9 cellular contexts compared by ENCODE assay signal in the genomic region with DNA sequence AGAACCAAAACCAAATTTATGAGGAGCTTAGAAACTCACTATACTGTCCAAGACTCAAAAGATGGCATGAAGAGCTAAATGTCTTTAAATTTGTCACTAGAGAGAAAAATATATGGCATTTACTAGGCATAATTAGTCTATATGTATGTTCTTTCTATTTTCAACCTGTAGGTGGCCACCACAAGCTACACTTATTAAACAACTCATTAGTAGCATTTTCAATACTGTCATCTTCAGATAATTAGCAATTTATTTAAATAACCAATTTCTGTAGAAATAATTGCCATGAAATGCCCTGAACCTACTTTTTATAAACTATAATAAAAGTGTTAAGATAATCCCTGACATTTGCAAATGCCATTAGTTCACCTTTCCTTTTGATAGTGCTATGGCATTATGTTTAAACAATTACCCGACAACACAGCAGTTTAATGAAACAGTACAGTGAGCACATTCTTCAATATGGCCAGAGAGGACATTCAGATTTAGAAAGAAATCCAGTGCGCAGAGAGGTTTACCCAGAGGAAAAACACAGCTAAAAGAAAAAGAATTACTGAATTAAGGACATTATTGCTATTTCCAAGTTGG.
DNase-seq lines count a peak whose midpoint lies in the region; ATAC-seq and TF ChIP-seq lines count a peak whose summit lies in the region.
"Had no signal": no experiment of that assay in that cellular context is flagged by ENCODE, and none has a peak within 500 bp of the region (broad histone marks: within the 10 kb centered on the region; RNA-seq: fewer than 3 reads in every experiment).

No MANE protein-coding gene starts in this region.

- peaks cover 11 to 16% of the 10 kb centered on the region in 2 donors for H3K36me3 Mint-ChIP-seq in CD14-positive monocyte
- peaks cover 2 to 8% (median 3%) of the 10 kb centered on the region in 3 donors for H3K36me3 Mint-ChIP-seq in CD8-positive, alpha-beta memory T cell

- no peak overlapping the region for H3K27ac Mint-ChIP-seq in CD14-positive monocyte
- no peak overlapping the region for H3K27ac Mint-ChIP-seq in CD8-positive, alpha-beta memory T cell
- H3K27ac Mint-ChIP-seq: stimulated activated naive CD8-positive, alpha-beta T cell treated with anti-CD3 and anti-CD28 coated beads, Interleukin-15, Interleukin-2, amounts not matched to agents 100 ng/mL and 50 ng/mL, for 24 hours had no signal

- peaks cover 0 to 6% (median 4%) of the 10 kb centered on the region in 7 donors for H3K9me3 Mint-ChIP-seq in CD14-positive monocyte
- peaks cover 0 to 3% (median 0%) of the 10 kb centered on the region in 5 donors for H3K9me3 Mint-ChIP-seq in CD8-positive, alpha-beta memory T cell

- CTCF ChIA-PET in CD8-positive, alpha-beta memory T cell (lab: Charles Lee): interaction anchor here (1.1 to 1.2 kb wide), 2 partner anchors 91 to 810 kb away, joined by 3 read pairs; no protein-coding TSS in a partner anchor

- H3K27me3 Mint-ChIP-seq in CD14-positive monocyte (ENCODE audit: low read depth in 3 of 3): no peaks in the 10 kb centered on the region
- no peaks in the 10 kb centered on the region for H3K27me3 Mint-ChIP-seq in CD8-positive, alpha-beta memory T cell
- H3K27me3 Mint-ChIP-seq: stimulated activated naive CD8-positive, alpha-beta T cell treated with anti-CD3 and anti-CD28 coated beads, Interleukin-15, Interleukin-2, amounts not matched to agents 100 ng/mL and 50 ng/mL, for 24 hours had no signal

- H3K9me3 ChIP-seq in CD8-positive, alpha-beta memory T cell (ENCODE audit: low read length): no peaks in the 10 kb centered on the region

- peaks cover 14% of the 10 kb centered on the region for H3K4me1 Mint-ChIP-seq in CD14-positive monocyte
- H3K4me1 Mint-ChIP-seq in CD8-positive, alpha-beta memory T cell: peaks cover 0 to 2% (median 0%) of the 10 kb centered on the region in 3 donors

- H3K4me3 ChIP-seq in NB4 (ENCODE audit: low read depth, low read length) (no peak overlapping the region), epithelial cell of proximal tubule (ENCODE audit: low read depth, low read length) (no peak overlapping the region)
- no peak overlapping the region for H3K4me3 ChIP-seq in CD8-positive, alpha-beta memory T cell (ENCODE audit: low read length)

- intact Hi-C loops in CD14-positive monocyte (cut with micrococcal nuclease): no loop called here

- H3K36me3 ChIP-seq in CD8-positive, alpha-beta memory T cell (ENCODE audit: insufficient read depth, low read length): no peaks in the 10 kb centered on the region

- peak; percentile 71 for ATAC-seq in GM19351 (IDR thresholded peaks at IDR 0.05; ENCODE audit: unreplicated experiment)
- no peak for ATAC-seq in GM19395 (IDR thresholded peaks at IDR 0.05; ENCODE audit: unreplicated experiment)
- no peak for ATAC-seq in HG02970 (IDR thresholded peaks at IDR 0.05; ENCODE audit: low FRiP score, unreplicated experiment)

- no peak overlapping the region for H3K27ac ChIP-seq in CD8-positive, alpha-beta memory T cell (ENCODE audit: low read depth, low read length)

- no peak overlapping the region for H3K4me3 Mint-ChIP-seq in CD14-positive monocyte
- H3K4me3 Mint-ChIP-seq in CD8-positive, alpha-beta memory T cell: no peak overlapping the region
- H3K4me3 Mint-ChIP-seq: stimulated activated naive CD8-positive, alpha-beta T cell treated with anti-CD3 and anti-CD28 coated beads, Interleukin-15, Interleukin-2, amounts not matched to agents 100 ng/mL and 50 ng/mL, for 24 hours had no signal

- no peak for DNase-seq in CD14-positive monocyte (ENCODE audit: low spot score)
- DNase-seq in NB4 (ENCODE audit: low read depth): peak; percentile 24
- no peak for DNase-seq in epithelial cell of proximal tubule (ENCODE audit: low read depth)
- no peak for DNase-seq in NCI-H128 (lab: John Stamatoyannopoulos, UW; ENCODE audit: unreplicated experiment)
- DNase-seq in CD8-positive, alpha-beta memory T cell: no peak

- POLR2A ChIA-PET in CD8-positive, alpha-beta memory T cell (lab: Charles Lee): no interaction called here

- no peaks in the 10 kb centered on the region for H3K27me3 ChIP-seq in CD8-positive, alpha-beta memory T cell (ENCODE audit: insufficient read depth, low read length, poor library complexity, severe bottlenecking)

- TF ChIP-seq POLR2A in NB4 (IDR thresholded peaks at IDR 0.05; ENCODE audit: extremely low read depth, insufficient read length): no peak

- TF ChIP-seq CTCF in CD14-positive monocyte (IDR thresholded peaks at IDR 0.05) (peak; percentile 31), NB4 (IDR thresholded peaks at IDR 0.05; ENCODE audit: low read depth, low read length) (no peak), epithelial cell of proximal tubule (conservative IDR thresholded peaks at IDR 0.05; ENCODE audit: low read depth, low read length) (peak; percentile 55)

- no peaks in the 10 kb centered on the region for H3K4me1 ChIP-seq in CD8-positive, alpha-beta memory T cell (ENCODE audit: insufficient read depth, low read length)
